In genomic region chr3:50594253-50594785, GRCh38 we compare ENCODE assay signal across 15 cellular contexts. TPM values are rescaled to one million over a fixed set of nuclear protein-coding genes. Genes with fewer than 3 reads are reported as not detected.
DNase-seq lines count a peak whose midpoint lies in the region; ATAC-seq and TF ChIP-seq lines count a peak whose summit lies in the region.
"Had no signal": no experiment of that assay in that cellular context is flagged by ENCODE, and none has a peak within 500 bp of the region (broad histone marks: within the 10 kb centered on the region; RNA-seq: fewer than 3 reads in every experiment).

No MANE protein-coding gene starts in this region.

- peak overlapping the region; percentile 99 for H3K27ac Mint-ChIP-seq in activated naive CD8-positive, alpha-beta T cell treated with anti-CD3 and anti-CD28 coated beads, Interleukin-2, amount 50 U/mL, for 24 hours
- H3K27ac Mint-ChIP-seq: mesothelial cell of epicardium had no signal

- TF ChIP-seq CTCF in left ventricle myocardium inferior (IDR thresholded peaks at IDR 0.05; ENCODE audit: borderline replicate concordance), result no peak
- no peak for TF ChIP-seq CTCF in thyroid gland (IDR thresholded peaks at IDR 0.05)
- TF ChIP-seq CTCF in spleen (IDR thresholded peaks at IDR 0.05 in 8 of 11, conservative IDR thresholded peaks at IDR 0.05 in 3 of 11), result no peak

- H3K4me3 Mint-ChIP-seq in activated naive CD8-positive, alpha-beta T cell treated with anti-CD3 and anti-CD28 coated beads, Interleukin-2, amount 50 U/mL, for 24 hours, result no peak overlapping the region
- H3K4me3 Mint-ChIP-seq: mesothelial cell of epicardium had no signal

- H3K4me1 ChIP-seq in right cardiac atrium (ENCODE audit: control insufficient read depth, insufficient read depth, low read length) (peaks cover 9% of the 10 kb centered on the region), left ventricle myocardium inferior (peaks cover 51% of the 10 kb centered on the region), thyroid gland (peaks cover 24 to 53% of the 10 kb centered on the region in 2 donors), spleen (peaks cover 6 to 52% (median 35%) of the 10 kb centered on the region in 6 donors)

- H3K27ac ChIP-seq in right cardiac atrium (ENCODE audit: low read length), result no peak overlapping the region
- H3K27ac ChIP-seq in left ventricle myocardium inferior (replicated peaks), result no peak overlapping the region
- peak overlapping the region; percentile 20 to 50 (median 44) for H3K27ac ChIP-seq in thyroid gland
- no peak overlapping the region for H3K27ac ChIP-seq in spleen
- H3K27ac ChIP-seq: VCaP had no signal

- H3K36me3 ChIP-seq in left ventricle myocardium inferior (no peaks in the 10 kb centered on the region), thyroid gland (no peaks in the 10 kb centered on the region), spleen (no peaks in the 10 kb centered on the region)

- H3K9me3 ChIP-seq in right cardiac atrium (ENCODE audit: control insufficient read depth, low read length) (no peaks in the 10 kb centered on the region), left ventricle myocardium inferior (replicated peaks) (no peaks in the 10 kb centered on the region), thyroid gland (no peaks in the 10 kb centered on the region), spleen (no peaks in the 10 kb centered on the region)

- no peaks in the 10 kb centered on the region for H3K27me3 ChIP-seq in right cardiac atrium (ENCODE audit: control insufficient read depth, insufficient read depth)
- no peaks in the 10 kb centered on the region for H3K27me3 ChIP-seq in left ventricle myocardium inferior (ENCODE audit: low read depth)
- H3K27me3 ChIP-seq in thyroid gland, result no peaks in the 10 kb centered on the region
- no peaks in the 10 kb centered on the region for H3K27me3 ChIP-seq in spleen (replicated peaks in 1 of 7)

- no peaks in the 10 kb centered on the region for H3K27me3 Mint-ChIP-seq in activated naive CD8-positive, alpha-beta T cell treated with anti-CD3 and anti-CD28 coated beads, Interleukin-2, amount 50 U/mL, for 24 hours

- H3K4me1 Mint-ChIP-seq in activated naive CD8-positive, alpha-beta T cell treated with anti-CD3 and anti-CD28 coated beads, Interleukin-2, amount 50 U/mL, for 24 hours, result peaks cover 78% of the 10 kb centered on the region

- peaks cover 13% of the 10 kb centered on the region for H3K36me3 Mint-ChIP-seq in activated naive CD8-positive, alpha-beta T cell treated with anti-CD3 and anti-CD28 coated beads, Interleukin-2, amount 50 U/mL, for 24 hours (ENCODE audit: low read depth)
- H3K36me3 Mint-ChIP-seq: mesothelial cell of epicardium had no signal

- TF ChIP-seq POLR2A in thyroid gland (IDR thresholded peaks at IDR 0.05), result peak in 1 of 2 donors; percentile 13
- no peak for TF ChIP-seq POLR2A in spleen (IDR thresholded peaks at IDR 0.05)

- peak in 2 of 3 donors; percentile 42 to 62 for DNase-seq in right cardiac atrium
- DNase-seq in left ventricle myocardium inferior, result no peak
- DNase-seq in activated naive CD8-positive, alpha-beta T cell treated with anti-CD3 and anti-CD28 coated beads, Interleukin-2, amount 50 U/mL, for 24 hours, result no peak
- DNase-seq in thyroid gland, result peak in 1 of 2 donors; percentile 32
- no peak for DNase-seq in spleen
- DNase-seq: dermis blood vessel endothelial cell; MV-4-11; NCI-H2107; NCI-H82; nucleus accumbens; stimulated activated CD4-positive, alpha-beta T cell treated with anti-CD3 and anti-CD28 coated beads, Interleukin-4, amount 100 ng/mL, for 4 hours had no signal

- H3K9me3 Mint-ChIP-seq in activated naive CD8-positive, alpha-beta T cell treated with anti-CD3 and anti-CD28 coated beads, Interleukin-2, amount 50 U/mL, for 24 hours, result no peaks in the 10 kb centered on the region
- H3K9me3 Mint-ChIP-seq: mesothelial cell of epicardium had no signal

- WGBS in right cardiac atrium, result 31% methylated on average over 2 of the region's 2 CpGs
- 33 to 49% methylated on average over 2 of the region's 2 CpGs for WGBS in thyroid gland, 2 donors
- WGBS in spleen, 5 donors, result 24 to 55% (median 34%) methylated on average over 2 of the region's 2 CpGs

- no peak for ATAC-seq in right cardiac atrium
- no peak for ATAC-seq in activated naive CD8-positive, alpha-beta T cell treated with anti-CD3 and anti-CD28 coated beads, Interleukin-2, amount 50 U/mL, for 24 hours
- no peak for ATAC-seq in HG03571 (IDR thresholded peaks at IDR 0.05; ENCODE audit: unreplicated experiment)
- ATAC-seq: Panc1 had no signal

- intact Hi-C loops in right cardiac atrium (cut with DNase I) (no loop called here), left ventricle myocardium inferior (cut with micrococcal nuclease) (no loop called here), thyroid gland (cut with DNase I) (no loop called here), spleen (cut with DNase I; ENCODE audit: low total_unique reads) (no loop called here)

- H3K4me3 ChIP-seq in right cardiac atrium (ENCODE audit: low read length) (no peak overlapping the region), left ventricle myocardium inferior (no peak overlapping the region), thyroid gland (replicated peaks in 1 of 3) (no peak overlapping the region), spleen (no peak overlapping the region)

RNA-seq across cellular contexts. Expression of gene CISH, which starts 17.3 kb away (rescaled TPM):
- total RNA-seq in right cardiac atrium (10 to 100 TPM in 3 of 4 donors, 1 to 10 TPM in 1; 9.1 to 27.8 (median 11.2) TPM), left ventricle myocardium inferior (16.6 TPM), thyroid gland (10 to 100 TPM; 31.0 to 78.1 (median 48.0) TPM), spleen (10 to 100 TPM in 5 of 7 donors, 1 to 10 TPM in 2; 8.7 to 23.6 (median 14.0) TPM)
- polyA plus RNA-seq in right cardiac atrium (8.0 TPM), spleen (1 to 10 TPM; 2.9 to 7.4 (median 6.7) TPM)

RNA-seq across cellular contexts. Expression of gene MAPKAPK3, which starts 22.6 kb away (rescaled TPM):
- 100 to 1,000 TPM; 167 to 260 (median 225) TPM for total RNA-seq in right cardiac atrium
- polyA plus RNA-seq in right cardiac atrium, result 181 TPM
- total RNA-seq in left ventricle myocardium inferior, result 359 TPM
- 100 to 1,000 TPM in 1 of 4 donors, 10 to 100 TPM in 3; 66.1 to 147 (median 97.5) TPM for total RNA-seq in thyroid gland
- total RNA-seq in spleen, result 10 to 100 TPM; 34.7 to 55.0 (median 44.9) TPM
- 10 to 100 TPM; 18.0 to 34.8 (median 18.9) TPM for polyA plus RNA-seq in spleen

RNA-seq across cellular contexts. Expression of gene HEMK1, which starts 25.0 kb away (rescaled TPM):
- total RNA-seq in right cardiac atrium, result 10 to 100 TPM; 14.0 to 18.3 (median 15.8) TPM
- 16.6 TPM for polyA plus RNA-seq in right cardiac atrium
- total RNA-seq in left ventricle myocardium inferior, result 16.1 TPM
- 10 to 100 TPM; 13.9 to 20.8 (median 17.6) TPM for total RNA-seq in thyroid gland
- 10 to 100 TPM in 6 of 7 donors, 1 to 10 TPM in 1; 7.6 to 22.5 (median 18.9) TPM for total RNA-seq in spleen
- 10 to 100 TPM; 25.1 to 45.2 (median 41.1) TPM for polyA plus RNA-seq in spleen

RNA-seq across cellular contexts. Expression of gene C3orf18, which starts 26.8 kb away (rescaled TPM):
- total RNA-seq in right cardiac atrium, result 10 to 100 TPM; 27.2 to 44.2 (median 40.6) TPM
- polyA plus RNA-seq in right cardiac atrium, result 29.5 TPM
- 57.2 TPM for total RNA-seq in left ventricle myocardium inferior
- total RNA-seq in thyroid gland, result 10 to 100 TPM; 19.6 to 22.0 (median 20.3) TPM
- 10 to 100 TPM in 1 of 7 donors, 1 to 10 TPM in 6; 3.2 to 12.2 (median 5.8) TPM for total RNA-seq in spleen
- 1 to 10 TPM; 2.3 to 4.6 (median 3.5) TPM for polyA plus RNA-seq in spleen

Comparison
In these comparisons a context has a peak if more than half of its experiments do, and no peak if none do; other contexts are left out.
1. DNase-seq: peak in right cardiac atrium (2 of 3); none in left ventricle myocardium inferior (single experiment), activated naive CD8-positive, alpha-beta T cell treated with anti-CD3 and anti-CD28 coated beads, Interleukin-2, amount 50 U/mL, for 24 hours (single experiment) and spleen (single experiment).
2. H3K27ac ChIP-seq: peak in thyroid gland (3 of 3); none in right cardiac atrium (single experiment), left ventricle myocardium inferior (single experiment) and spleen (0 of 8).